1 cellular context compared by ENCODE assay signal in genomic region chr22:46006379-46007002, GRCh38.
A peak's percentile ranks its signal among the peaks of the same experiment; 100 is the strongest.
TF ChIP-seq lines count a peak whose summit lies in the region.

No MANE protein-coding gene starts in this region.

TF ChIP-seq in HepG2, 621 proteins besides CTCF, POLR2A, EP300 and RAD21 (continued from another document):
- TF ChIP-seq AFF4 (CRISPR knock-in tag; IDR thresholded peaks at IDR 0.05) (no peak), ZNF720 (CRISPR knock-in tag; IDR thresholded peaks at IDR 0.05) (no peak), ETV6 (CRISPR knock-in tag; conservative IDR thresholded peaks at IDR 0.05) (no peak), CHCHD3 (CRISPR knock-in tag; IDR thresholded peaks at IDR 0.05) (no peak), RBM39 (IDR thresholded peaks at IDR 0.05; ENCODE audit: low read depth, low read length, poor library complexity, severe bottlenecking) (peak; percentile 33), MAX (IDR thresholded peaks at IDR 0.05) (no peak), ZNF841 (CRISPR knock-in tag; IDR thresholded peaks at IDR 0.05; ENCODE audit: borderline replicate concordance) (no peak), HMGXB4 (CRISPR knock-in tag; IDR thresholded peaks at IDR 0.05; ENCODE audit: borderline replicate concordance in 1 of 2, low read depth in 1 of 2) (peak; percentile 45 to 71; a peak in 1 of 4 replicates), SKI (IDR thresholded peaks at IDR 0.05; ENCODE audit: partially characterized antibody) (peak; percentile 50), HDAC2 (CRISPR knock-in tag; IDR thresholded peaks at IDR 0.05) (peak; percentile 60), ZNF30 (CRISPR knock-in tag; IDR thresholded peaks at IDR 0.05) (no peak), ZNF572 (CRISPR knock-in tag; IDR thresholded peaks at IDR 0.05) (0 out of 2 replicates have a peak, but pooled peaks have one; percentile 71), POLR2G (IDR thresholded peaks at IDR 0.05; ENCODE audit: low read depth, low read length) (no peak), ZNF770 (CRISPR knock-in tag; IDR thresholded peaks at IDR 0.05) (peak; percentile 98)
